11 cellular contexts compared by ENCODE assay signal in genomic region chr14:78829274-78829673, GRCh38.
"Had no signal": no experiment of that assay in that cellular context is flagged by ENCODE, and none has a peak within 500 bp of the region (broad histone marks: within the 10 kb centered on the region; RNA-seq: fewer than 3 reads in every experiment).

No MANE protein-coding gene starts in this region.

- H3K27me3 ChIP-seq: foreskin keratinocyte, stomach had no signal

- DNase-seq: activated B cell treated with CpG ODN at 0.5 μM for 24 hours; activated CD8-positive, alpha-beta memory T cell treated with anti-CD3 and anti-CD28 coated beads for 24 hours; activated naive CD4-positive, alpha-beta T cell treated with anti-CD3 and anti-CD28 coated beads for 36 hours; foreskin keratinocyte; head of caudate nucleus; left colon; midbrain; stimulated activated CD4-positive, alpha-beta T cell treated with anti-CD3 and anti-CD28 coated beads, Interleukin-4, amount 100 ng/mL, for 4 hours; stomach had no signal

- H3K36me3 ChIP-seq: stomach had no signal

- H3K27ac ChIP-seq: foreskin keratinocyte, stomach had no signal

- H3K4me1 ChIP-seq: foreskin keratinocyte, stomach had no signal

- H3K4me3 ChIP-seq: lung, stomach had no signal

- H3K9me3 ChIP-seq: stomach had no signal

- ATAC-seq: activated T-helper 17 cell treated with anti-CD3 and anti-CD28 coated beads, Interleukin-2, amount 50 U/mL, for 72 hours; foreskin keratinocyte; left colon had no signal
